In genomic region chr17:28571255-28572122, GRCh38 we compare ENCODE assay signal across 1 cellular context.
TF ChIP-seq lines count a peak whose summit lies in the region.

PIGS (minus strand) TSS chr17:28571524; CDS start chr17:28571496, 28 bp downstream.

TF ChIP-seq in HepG2, 621 proteins besides CTCF, POLR2A, EP300 and RAD21 (continued from another document and continues in another):
- TF ChIP-seq SNAPC4 (CRISPR knock-in tag; IDR thresholded peaks at IDR 0.05) = no peak
- no peak for TF ChIP-seq ZNF441 (CRISPR knock-in tag; IDR thresholded peaks at IDR 0.05; ENCODE audit: borderline replicate concordance)
- no peak for TF ChIP-seq ZNF205 (CRISPR knock-in tag; IDR thresholded peaks at IDR 0.05)
- TF ChIP-seq MAFG (CRISPR knock-in tag; IDR thresholded peaks at IDR 0.05) = no peak
- TF ChIP-seq LRRFIP1 (CRISPR knock-in tag; conservative IDR thresholded peaks at IDR 0.05) = no peak
- no peak for TF ChIP-seq NR0B2 (CRISPR knock-in tag; IDR thresholded peaks at IDR 0.05)
- no peak for TF ChIP-seq NFAT5 (CRISPR knock-in tag; IDR thresholded peaks at IDR 0.05)
- TF ChIP-seq ZNF3 (CRISPR knock-in tag; IDR thresholded peaks at IDR 0.05) = no peak
- no peak for TF ChIP-seq SRY (CRISPR knock-in tag; IDR thresholded peaks at IDR 0.05)
- TF ChIP-seq THRA (CRISPR knock-in tag; IDR thresholded peaks at IDR 0.05; ENCODE audit: borderline replicate concordance) = no peak
- TF ChIP-seq NKX3-1 (CRISPR knock-in tag; IDR thresholded peaks at IDR 0.05) = 0 out of 2 replicates have a peak, but pooled peaks have one; percentile 53
- no peak for TF ChIP-seq ZNF549 (CRISPR knock-in tag; IDR thresholded peaks at IDR 0.05)
- TF ChIP-seq NFIB (CRISPR knock-in tag; IDR thresholded peaks at IDR 0.05; ENCODE audit: borderline replicate concordance) = no peak
- TF ChIP-seq ZBTB33 (CRISPR knock-in tag; IDR thresholded peaks at IDR 0.05) = no peak
- no peak for TF ChIP-seq SAFB2 (CRISPR knock-in tag; IDR thresholded peaks at IDR 0.05; ENCODE audit: borderline replicate concordance, low read depth)
- no peak for TF ChIP-seq STAT5B (CRISPR knock-in tag; IDR thresholded peaks at IDR 0.05)
- TF ChIP-seq ZBTB38 (CRISPR knock-in tag; IDR thresholded peaks at IDR 0.05) = no peak
- TF ChIP-seq ZBTB39 (CRISPR knock-in tag; IDR thresholded peaks at IDR 0.05) = no peak
- no peak for TF ChIP-seq NR2F6 (IDR thresholded peaks at IDR 0.05)
- 0 out of 2 replicates have a peak, but pooled peaks have one; percentile 37 for TF ChIP-seq NR2F6 (CRISPR knock-in tag; IDR thresholded peaks at IDR 0.05)
- no peak for TF ChIP-seq PRDM4 (CRISPR knock-in tag; IDR thresholded peaks at IDR 0.05; ENCODE audit: borderline replicate concordance)
- no peak; the same call in 1 of the 2 replicates for TF ChIP-seq SOX5 (CRISPR knock-in tag; IDR thresholded peaks at IDR 0.05; ENCODE audit: borderline replicate concordance)
- no peak for TF ChIP-seq ZC3H4 (CRISPR knock-in tag; IDR thresholded peaks at IDR 0.05; ENCODE audit: borderline replicate concordance)
- TF ChIP-seq HOXA9 (CRISPR knock-in tag; IDR thresholded peaks at IDR 0.05; ENCODE audit: borderline replicate concordance) = no peak
- TF ChIP-seq THAP7 (CRISPR knock-in tag; IDR thresholded peaks at IDR 0.05) = no peak
- no peak for TF ChIP-seq WIZ (CRISPR knock-in tag; IDR thresholded peaks at IDR 0.05)
- TF ChIP-seq TCF12 (IDR thresholded peaks at IDR 0.05) = no peak
- no peak for TF ChIP-seq TCF12 (CRISPR knock-in tag; IDR thresholded peaks at IDR 0.05)
- TF ChIP-seq ZNF720 (CRISPR knock-in tag; IDR thresholded peaks at IDR 0.05) = no peak
- no peak for TF ChIP-seq SRSF9 (IDR thresholded peaks at IDR 0.05; ENCODE audit: borderline replicate concordance, insufficient read depth, low read depth, low read length, poor library complexity, severe bottlenecking)
- TF ChIP-seq E2F2 (CRISPR knock-in tag; IDR thresholded peaks at IDR 0.05; ENCODE audit: borderline replicate concordance) = no peak
- 0 out of 2 replicates have a peak, but pooled peaks have one; percentile 22 for TF ChIP-seq ZNF766 (CRISPR knock-in tag; IDR thresholded peaks at IDR 0.05; ENCODE audit: borderline replicate concordance)
